Comparison of ENCODE assay signal across 12 cellular contexts in genomic region chr1:22132517-22133235, GRCh38. TPM values are rescaled to one million over a fixed set of nuclear protein-coding genes. Genes with fewer than 3 reads are reported as not detected.
DNase-seq lines count a peak whose midpoint lies in the region; ATAC-seq, FAIRE-seq and TF ChIP-seq lines count a peak whose summit lies in the region.
"Had no signal": no experiment of that assay in that cellular context is flagged by ENCODE, and none has a peak within 500 bp of the region (broad histone marks: within the 10 kb centered on the region; RNA-seq: fewer than 3 reads in every experiment).

No MANE protein-coding gene starts in this region.

- H3K9me3 Mint-ChIP-seq in MCF 10A (ENCODE audit: unreplicated experiment): no peaks in the 10 kb centered on the region
- H3K9me3 Mint-ChIP-seq: neural crest cell; T-helper 2 cell treated with Interferon-gamma antibody and Interleukin-4, amounts not matched to agents 5 μg/mL and 100 μg/mL, for 36 hours had no signal

- H3K9me3 ChIP-seq in breast epithelium (no peaks in the 10 kb centered on the region), SJCRH30 (replicated peaks) (no peaks in the 10 kb centered on the region), thoracic aorta (no peaks in the 10 kb centered on the region), small intestine (ENCODE audit: control insufficient read depth, low read depth) (no peaks in the 10 kb centered on the region)

- CTCF ChIA-PET in MCF 10A (lab: Yijun Ruan, JAX): interaction anchor here (0.5 to 4.5 kb wide), 13 partner anchors 9 to 284 kb away, joined by 3 to 30 read pairs (median 3); no protein-coding TSS in a partner anchor

- peak; percentile 82 for DNase-seq in MCF 10A (ENCODE audit: unreplicated experiment)
- no peak for DNase-seq in breast epithelium (ENCODE audit: low spot score in 2 of 2)
- peak; percentile 66 to 71 for DNase-seq in SJCRH30
- DNase-seq in fibroblast of mammary gland (ENCODE audit: low read depth): peak; percentile 64
- DNase-seq in thoracic aorta (ENCODE audit: low spot score): peak; percentile 23
- no peak for DNase-seq in OCI-M2 (lab: John Stamatoyannopoulos, UW; ENCODE audit: unreplicated experiment)
- no peak for DNase-seq in small intestine
- DNase-seq: kidney had no signal

- no peaks in the 10 kb centered on the region for H3K27me3 Mint-ChIP-seq in MCF 10A (ENCODE audit: insufficient read depth, unreplicated experiment)

- H3K27me3 ChIP-seq in breast epithelium (no peaks in the 10 kb centered on the region), SJCRH30 (no peaks in the 10 kb centered on the region), thoracic aorta (replicated peaks; ENCODE audit: insufficient read depth) (no peaks in the 10 kb centered on the region), small intestine (ENCODE audit: control insufficient read depth in 2 of 2, insufficient read depth in 2 of 2, low read length in 2 of 2) (no peaks in the 10 kb centered on the region)

- intact Hi-C loops in MCF 10A (cut with micrococcal nuclease): loop anchor here (1.0 to 10.0 kb wide), 3 partner anchors 143 to 512 kb away; partner anchors contain the start of gene C1QC
- intact Hi-C loops in breast epithelium (cut with DNase I; ENCODE audit: low total_unique reads): no loop called here

- WGBS in small intestine, 3 donors: 69 to 72% (median 70%) methylated on average over 13 to 15 of the region's 15 CpGs

- ATAC-seq in thoracic aorta (ENCODE audit: insufficient number of reproducible peaks, low FRiP score, low read depth) (no peak), HG03095 (IDR thresholded peaks at IDR 0.05; ENCODE audit: unreplicated experiment) (no peak)

- BruUV-seq in MCF 10A (replicated peaks; lab: Mats Ljungman, UMichigan): no TSS peak

- no peak for TF ChIP-seq POLR2A in breast epithelium (IDR thresholded peaks at IDR 0.05)

- no peak for FAIRE-seq in small intestine (lab: Jason Lieb, UNC)
- FAIRE-seq: kidney had no signal

- TF ChIP-seq CTCF in MCF 10A (IDR thresholded peaks at IDR 0.05; ENCODE audit: unreplicated experiment) (no peak), breast epithelium (IDR thresholded peaks at IDR 0.05) (no peak), fibroblast of mammary gland (conservative IDR thresholded peaks at IDR 0.05; ENCODE audit: control insufficient read depth, insufficient read depth, low read depth, low read length) (no peak), thoracic aorta (IDR thresholded peaks at IDR 0.05) (no peak)

- H3K4me1 ChIP-seq in breast epithelium (peaks cover 0 to 5% of the 10 kb centered on the region in 2 donors), SJCRH30 (peaks cover 40% of the 10 kb centered on the region), thoracic aorta (ENCODE audit: control insufficient read depth in 1 of 2, low read depth in 2 of 2) (peaks cover 5 to 13% of the 10 kb centered on the region in 2 donors), small intestine (ENCODE audit: control insufficient read depth in 2 of 2, insufficient read depth in 1 of 2, low read depth in 1 of 2, low read length in 1 of 2) (no peaks in the 10 kb centered on the region)

- H3K4me1 Mint-ChIP-seq in MCF 10A (ENCODE audit: insufficient read depth, unreplicated experiment): peaks cover 10% of the 10 kb centered on the region
- H3K4me1 Mint-ChIP-seq: neural crest cell had no signal

- H3K36me3 ChIP-seq in breast epithelium: no peaks in the 10 kb centered on the region
- no peaks in the 10 kb centered on the region for H3K36me3 ChIP-seq in SJCRH30
- no peaks in the 10 kb centered on the region for H3K36me3 ChIP-seq in thoracic aorta
- H3K36me3 ChIP-seq in small intestine (ENCODE audit: control insufficient read depth in 2 of 2, insufficient read depth in 2 of 2, low read length in 2 of 2): no peaks in the 10 kb centered on the region

- no peak overlapping the region for H3K4me3 Mint-ChIP-seq in MCF 10A (ENCODE audit: unreplicated experiment)
- H3K4me3 Mint-ChIP-seq: neural crest cell; T-helper 2 cell treated with Interferon-gamma antibody and Interleukin-4, amounts not matched to agents 5 μg/mL and 100 μg/mL, for 36 hours had no signal

- H3K27ac Mint-ChIP-seq in MCF 10A (ENCODE audit: low read depth, unreplicated experiment): no peak overlapping the region
- H3K27ac Mint-ChIP-seq: T-helper 2 cell treated with Interferon-gamma antibody and Interleukin-4, amounts not matched to agents 5 μg/mL and 100 μg/mL, for 36 hours had no signal

- POLR2A ChIA-PET in MCF 10A (lab: Yijun Ruan, JAX): no interaction called here

- H3K27ac ChIP-seq in breast epithelium (no peak overlapping the region), SJCRH30 (no peak overlapping the region), thoracic aorta (no peak overlapping the region), small intestine (ENCODE audit: low read depth in 1 of 2, low read length in 1 of 2) (no peak overlapping the region)

- H3K36me3 Mint-ChIP-seq in MCF 10A (ENCODE audit: insufficient read depth, unreplicated experiment): no peaks in the 10 kb centered on the region

- no peak overlapping the region for H3K4me3 ChIP-seq in breast epithelium
- no peak overlapping the region for H3K4me3 ChIP-seq in SJCRH30
- no peak overlapping the region for H3K4me3 ChIP-seq in fibroblast of mammary gland (ENCODE audit: control insufficient read depth, low read depth, low read length)
- H3K4me3 ChIP-seq in thoracic aorta: peak overlapping the region; percentile 1
- no peak overlapping the region for H3K4me3 ChIP-seq in small intestine (ENCODE audit: low read depth in 1 of 2, low read length in 2 of 2)

RNA-seq across cellular contexts. Expression of gene WNT4, which starts 10.2 kb away (rescaled TPM):
- total RNA-seq in MCF 10A (2022) (not detected in 2 replicates), breast epithelium (1 to 10 TPM in 2 of 3 donors, not detected in 1; 1.6 to 3.1 TPM), thoracic aorta (not detected)
- total RNA-seq in SJCRH30 (2014; rRNA removed; shearing (Covaris generic)): 1.1 and 1.2 TPM in 2 replicates
- 1 to 10 TPM in 1 of 3 donors, under 1 TPM in 1, not detected in 1; 0.81 to 1.3 TPM for polyA plus RNA-seq in small intestine
- polyA plus RNA-seq: AG04450 had no signal

Comparison
In these comparisons a context has a peak if more than half of its experiments do, and no peak if none do; other contexts are left out.
1. DNase-seq: peak in MCF 10A (single experiment), SJCRH30 (2 of 2), fibroblast of mammary gland (single experiment) and thoracic aorta (single experiment); none in breast epithelium (0 of 2), OCI-M2 (single experiment) and small intestine (single experiment).